In the genomic region with DNA sequence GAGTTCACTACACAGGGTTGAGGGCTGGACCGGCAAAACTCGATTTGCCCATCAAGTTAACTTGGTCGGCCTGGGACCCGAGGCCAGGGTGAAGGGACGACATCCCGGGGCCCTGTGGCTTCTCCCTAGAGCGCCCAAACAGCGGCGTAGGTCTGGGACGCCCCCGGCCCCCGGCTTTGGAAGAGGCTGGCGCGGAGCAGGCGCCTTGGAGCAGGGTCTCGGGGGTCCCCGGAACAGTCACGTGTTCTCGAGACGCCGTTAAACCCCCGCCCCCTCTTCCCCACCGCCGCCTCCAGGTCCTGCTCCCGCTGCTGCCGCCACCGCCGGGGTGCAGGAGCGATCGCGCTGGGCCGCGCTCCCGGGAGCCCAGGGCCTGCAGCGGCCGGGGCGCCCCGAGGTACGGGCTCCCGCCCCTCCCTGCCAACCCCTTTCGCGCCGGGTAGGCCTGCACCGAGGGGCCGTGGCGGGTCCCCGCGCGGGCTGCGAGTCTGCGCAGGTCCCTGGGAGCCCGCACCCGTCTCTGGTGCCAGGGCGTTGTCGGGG, we compare ENCODE assay signal across 12 cellular contexts. TPM values are rescaled to one million over a fixed set of nuclear protein-coding genes. Genes with fewer than 3 reads are reported as not detected.
A peak's percentile ranks its signal among the peaks of the same experiment; 100 is the strongest.
DNase-seq lines count a peak whose midpoint lies in the region; ATAC-seq, FAIRE-seq and TF ChIP-seq lines count a peak whose summit lies in the region.
"Had no signal": no experiment of that assay in that cellular context is flagged by ENCODE, and none has a peak within 500 bp of the region (broad histone marks: within the 10 kb centered on the region; RNA-seq: fewer than 3 reads in every experiment).

A gene (plus strand): TSS at position 289 of the 543 bp plus-strand sequence. CDS start 6,382 bp downstream, outside the sequence.

- H3K36me3 Mint-ChIP-seq in immature natural killer cell, result no peaks in the 10 kb centered on the region

- in situ Hi-C loops in HepG2 (cut with HindIII; ENCODE audit: extremely low pct_ligation_motif_present, low pct_unique_long_range_greater_than_20kb), result no loop called here

- peak within 1 kb of the TSS; percentile 96 for H3K4me3 ChIP-seq in HUES6 (ENCODE audit: low read depth, low read length)
- H3K4me3 ChIP-seq in HepG2 (replicated peaks in 1 of 3; ENCODE audit: insufficient read depth in 1 of 3, low read depth in 2 of 3, low read length in 3 of 3), result no peak within 1 kb of the TSS
- H3K4me3 ChIP-seq in smooth muscle cell, result peak within 1 kb of the TSS; percentile 65

- peaks cover 58% of the 10 kb centered on the region for H3K27me3 ChIP-seq in HUES6 (ENCODE audit: control insufficient read depth, insufficient read depth, low read length)
- no peaks in the 10 kb centered on the region; a peak in 1 of 5 replicates for H3K27me3 ChIP-seq in HepG2 (ENCODE audit: control insufficient read depth in 1 of 2, insufficient read depth in 2 of 2, low read length in 2 of 2)
- H3K27me3 ChIP-seq in smooth muscle cell (ENCODE audit: low read depth), result peaks cover 86% of the 10 kb centered on the region

- peaks cover 0 to 18% (median 2%) of the 10 kb centered on the region in 6 donors for H3K9me3 Mint-ChIP-seq in immature natural killer cell
- H3K9me3 Mint-ChIP-seq: activated CD8-positive, alpha-beta T cell treated with anti-CD3 and anti-CD28 coated beads for 36 hours had no signal

- H3K9ac ChIP-seq in HUES6 (ENCODE audit: low read length), result peak within 1 kb of the TSS; percentile 60
- no peak within 1 kb of the TSS for H3K9ac ChIP-seq in HepG2 (ENCODE audit: insufficient read depth, low read depth, low read length)
- no peak within 1 kb of the TSS for H3K9ac ChIP-seq in smooth muscle cell (ENCODE audit: low read depth)

- TF ChIP-seq RAD21 in HepG2 (CRISPR knock-in tag; IDR thresholded peaks at IDR 0.05), result no peak

- ATAC-seq in HepG2 (peak; percentile 32), GM18511 (IDR thresholded peaks at IDR 0.05; ENCODE audit: unreplicated experiment) (no peak)
- ATAC-seq: activated CD8-positive, alpha-beta T cell treated with anti-CD3 and anti-CD28 coated beads for 36 hours had no signal

- no peaks in the 10 kb centered on the region for H3F3A ChIP-seq in smooth muscle cell (ENCODE audit: low read depth)

- no peak within 1 kb of the TSS for H3K4me3 Mint-ChIP-seq in immature natural killer cell
- H3K4me3 Mint-ChIP-seq: activated CD8-positive, alpha-beta T cell treated with anti-CD3 and anti-CD28 coated beads for 36 hours had no signal

- H3K27me3 Mint-ChIP-seq in immature natural killer cell (ENCODE audit: low read depth in 3 of 3), result peaks cover 6 to 25% (median 8%) of the 10 kb centered on the region in 3 donors

- TF ChIP-seq POLR2A in HepG2 (IDR thresholded peaks at IDR 0.05; ENCODE audit: insufficient read depth in 1 of 2, low read depth in 2 of 2, low read length in 2 of 2), result no peak

- H3K36me3 ChIP-seq in HUES6 (ENCODE audit: control insufficient read depth, insufficient read depth, low read length), result no peaks in the 10 kb centered on the region
- no peaks in the 10 kb centered on the region for H3K36me3 ChIP-seq in HepG2 (replicated peaks in 1 of 2; ENCODE audit: control insufficient read depth in 1 of 2, insufficient read depth in 2 of 2, low read length in 2 of 2)
- no peaks in the 10 kb centered on the region for H3K36me3 ChIP-seq in smooth muscle cell (ENCODE audit: low read depth)

- H2AFZ ChIP-seq in HepG2 (ENCODE audit: low read length) (no peak within 1 kb of the TSS), smooth muscle cell (ENCODE audit: low read depth) (peak within 1 kb of the TSS; percentile 71)

- intact Hi-C loops in HepG2 (cut with micrococcal nuclease; ENCODE audit: unreplicated experiment), result no loop called here

- H3K27ac Mint-ChIP-seq in immature natural killer cell, result no peak within 1 kb of the TSS
- H3K27ac Mint-ChIP-seq: activated CD8-positive, alpha-beta T cell treated with anti-CD3 and anti-CD28 coated beads for 36 hours had no signal

- WGBS in HepG2 (ENCODE audit: low lambda C conversion rate), result no CpG with 5 or more reads among the region's 55 CpGs
- 1% methylated on average over 37 of the region's 55 CpGs for WGBS in smooth muscle cell (ENCODE audit: low lambda C conversion rate)

- H3K9me3 ChIP-seq in HUES6 (ENCODE audit: control insufficient read depth, insufficient read depth, low read depth, low read length), result no peaks in the 10 kb centered on the region
- H3K9me3 ChIP-seq in HepG2 (ENCODE audit: low read length), result no peaks in the 10 kb centered on the region
- no peaks in the 10 kb centered on the region for H3K9me3 ChIP-seq in smooth muscle cell (replicated peaks; ENCODE audit: low read depth)

- H4K20me1 ChIP-seq in HepG2 (ENCODE audit: insufficient read depth, low read length) (no peaks in the 10 kb centered on the region), smooth muscle cell (ENCODE audit: low read depth) (no peaks in the 10 kb centered on the region)

- TF ChIP-seq CTCF in HepG2 (CRISPR knock-in tag; IDR thresholded peaks at IDR 0.05), result no peak
- TF ChIP-seq CTCF in smooth muscle cell (IDR thresholded peaks at IDR 0.05; ENCODE audit: borderline replicate concordance, insufficient read depth, poor library complexity, severe bottlenecking), result no peak
- TF ChIP-seq CTCF in GM10248 (IDR thresholded peaks at IDR 0.05; ENCODE audit: control extremely low read depth, extremely low read depth, low read depth, missing control alignments), result no peak

- H3K27ac ChIP-seq in HUES6 (ENCODE audit: low read depth, low read length) (no peak within 1 kb of the TSS), HepG2 (ENCODE audit: extremely low read length, insufficient read depth, low read length) (no peak within 1 kb of the TSS), smooth muscle cell (ENCODE audit: low read depth) (no peak within 1 kb of the TSS)
- H3K27ac ChIP-seq: HL-60 had no signal

- TF ChIP-seq EP300 in HepG2 (IDR thresholded peaks at IDR 0.05; ENCODE audit: low read depth in 2 of 2, low read length in 2 of 2) (no peak), HepG2 (CRISPR knock-in tag; IDR thresholded peaks at IDR 0.05; ENCODE audit: borderline replicate concordance) (no peak)

- no peaks in the 10 kb centered on the region for H3K4me1 Mint-ChIP-seq in immature natural killer cell

- BruUV-seq in HepG2 (replicated peaks; lab: Mats Ljungman, UMichigan), result no TSS peak

- POLR2A ChIA-PET in HepG2 (lab: Yijun Ruan, JAX) (no interaction called here), GM10248 (lab: Yijun Ruan, JAX) (no interaction called here)

- H3K79me2 ChIP-seq in HepG2 (ENCODE audit: insufficient read depth, low read length), result no peaks in the 10 kb centered on the region
- no peaks in the 10 kb centered on the region for H3K79me2 ChIP-seq in smooth muscle cell (ENCODE audit: low read depth)

- DNase-seq in ecto neural progenitor cell (ENCODE audit: low spot score), result peak; percentile 71
- DNase-seq in HepG2 (ENCODE audit: low spot score), result no peak
- no peak for DNase-seq in smooth muscle cell (lab: John Stamatoyannopoulos, UW; ENCODE audit: unreplicated experiment)
- DNase-seq in activated naive CD4-positive, alpha-beta T cell treated with anti-CD3 and anti-CD28 coated beads, Interleukin-2, amount 50 U/mL, for 16 hours, result no peak
- DNase-seq in immature natural killer cell, result no peak
- DNase-seq in GM10248 (ENCODE audit: extremely low spot score), result no peak
- DNase-seq: activated CD8-positive, alpha-beta T cell treated with anti-CD3 and anti-CD28 coated beads for 36 hours; cortex of kidney had no signal

- H3K4me2 ChIP-seq in HepG2 (ENCODE audit: low read depth, low read length) (no peak within 1 kb of the TSS), smooth muscle cell (peak within 1 kb of the TSS; percentile 91)

- H3K4me1 ChIP-seq in HUES6 (ENCODE audit: control insufficient read depth, insufficient read depth, low read length) (peaks cover 4% of the 10 kb centered on the region; the same call in 1 of the 2 replicates), HepG2 (ENCODE audit: insufficient read depth, low read length) (no peaks in the 10 kb centered on the region), smooth muscle cell (ENCODE audit: low read depth) (no peaks in the 10 kb centered on the region)

- no peak for FAIRE-seq in HepG2 (lab: Jason Lieb, UNC)

- CTCF ChIA-PET in HepG2 (lab: Yijun Ruan, JAX; ENCODE audit: low intra/inter-chr PET ratio, low total read pairs), result no interaction called here
- CTCF ChIA-PET in GM10248 (lab: Yijun Ruan, JAX), result no interaction called here

RNA-seq across cellular contexts. Expression of the gene that starts here (rescaled TPM):
- not detected in 2 replicates for total RNA-seq in HepG2 (2016; rRNA removed; fragmentation: Illumina TruSeq; extraction: Trizol)
- not detected in 2 replicates for total RNA-seq in HepG2 (2016; cell fraction: cytosol; rRNA removed; fragmentation: Illumina TruSeq; extraction: Trizol; ENCODE audit: low read depth)
- total RNA-seq in HepG2 (2016; cell fraction: insoluble cytoplasmic fraction; rRNA removed; fragmentation: Illumina TruSeq; extraction: Trizol), result not detected in 2 replicates
- total RNA-seq in HepG2 (2016; cell fraction: membrane; rRNA removed; fragmentation: Illumina TruSeq; extraction: Trizol), result not detected in 2 replicates
- not detected in 2 replicates for total RNA-seq in HepG2 (2016; cell fraction: nucleus; rRNA removed; fragmentation: Illumina TruSeq; extraction: Trizol)
- not detected in 2 replicates for polyA plus RNA-seq in HepG2 (2011; rRNA removed)
- polyA plus RNA-seq in HepG2 (2011; cell fraction: cytosol; rRNA removed), result not detected in 2 replicates
- not detected in 2 replicates for polyA plus RNA-seq in HepG2 (2011; cell fraction: nucleus; rRNA removed)
- not detected in 2 replicates for polyA plus RNA-seq in HepG2 (2012)
- not detected in 2 replicates for polyA plus RNA-seq in HepG2 (2016; cell fraction: cytosol; fragmentation: Illumina TruSeq; extraction: Trizol; ENCODE audit: low read depth)
- not detected in 2 replicates for polyA plus RNA-seq in HepG2 (2016; cell fraction: insoluble cytoplasmic fraction; fragmentation: Illumina TruSeq; extraction: Trizol; ENCODE audit: low read depth)
- not detected in 2 replicates for polyA plus RNA-seq in HepG2 (2016; cell fraction: membrane; fragmentation: Illumina TruSeq; extraction: Trizol; ENCODE audit: low read depth)
- polyA plus RNA-seq in HepG2 (2016; cell fraction: nucleus; fragmentation: Illumina TruSeq; extraction: Trizol; ENCODE audit: insufficient read depth, low read depth), result not detected in 2 replicates
- not detected in 2 replicates for polyA minus RNA-seq in HepG2 (2011; rRNA and poly(A)+ RNA removed; ENCODE audit: low replicate concordance)
- not detected in 2 replicates for polyA minus RNA-seq in HepG2 (2011; cell fraction: cytosol; rRNA and poly(A)+ RNA removed)
- not detected in 2 replicates for polyA minus RNA-seq in HepG2 (2011; cell fraction: nucleus; rRNA and poly(A)+ RNA removed)
- total RNA-seq in smooth muscle cell, result 1.7 and 5.5 TPM in 2 replicates
- polyA plus RNA-seq in smooth muscle cell, result 1.1 and 1.4 TPM in 2 replicates
- polyA plus RNA-seq in immature natural killer cell, result not detected
- total RNA-seq: activated CD8-positive, alpha-beta T cell treated with anti-CD3 and anti-CD28 coated beads for 36 hours; osteoblast had no signal

Comparison
In these comparisons a context has a peak if more than half of its experiments do, and no peak if none do; other contexts are left out.
1. Peak in ATAC-seq in HepG2; RNA of the gene not detected or under 1 TPM.
2. H3K4me3 ChIP-seq: peak in HUES6 (single experiment) and smooth muscle cell (single experiment); none in HepG2 (0 of 3).